In the genomic region with DNA sequence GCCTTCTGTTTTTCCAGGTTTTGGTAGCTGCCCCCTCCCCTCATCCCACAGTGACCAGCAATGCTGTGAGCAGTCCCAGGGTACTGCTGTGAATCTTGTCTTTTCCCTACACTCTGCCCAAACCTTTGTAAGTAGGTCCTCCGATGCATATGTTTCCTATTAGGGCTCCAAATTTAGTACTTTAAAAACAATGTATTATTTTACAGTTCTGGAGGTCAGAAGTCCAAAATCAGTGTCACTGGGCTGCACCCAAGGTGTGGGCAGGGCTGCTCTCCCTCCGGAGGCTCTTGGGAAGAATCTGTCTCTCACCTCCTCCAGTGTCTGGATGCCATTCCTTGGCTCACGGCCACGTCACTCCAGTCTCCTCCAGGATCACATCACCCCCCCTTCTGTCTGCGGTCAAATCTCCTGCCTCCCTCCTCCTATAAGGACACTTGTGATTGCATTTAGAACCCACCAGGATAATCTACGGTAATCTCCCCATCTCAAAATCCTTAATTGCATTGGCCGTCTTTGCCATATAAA, we compare ENCODE assay signal across 19 cellular contexts.
DNase-seq lines count a peak whose midpoint lies in the region; TF ChIP-seq lines count a peak whose summit lies in the region.
"Had no signal": no experiment of that assay in that cellular context is flagged by ENCODE, and none has a peak within 500 bp of the region (broad histone marks: within the 10 kb centered on the region; RNA-seq: fewer than 3 reads in every experiment).

No MANE protein-coding gene starts in this region.

- no peaks in the 10 kb centered on the region for H3K27me3 ChIP-seq in GM23248 (replicated peaks; ENCODE audit: insufficient read depth)
- H3K27me3 ChIP-seq in adipocyte (replicated peaks; ENCODE audit: control insufficient read depth, insufficient read depth, low read length) = peaks cover 5% of the 10 kb centered on the region
- H3K27me3 ChIP-seq: MG63, Peyer's patch had no signal

- DNase-seq in D341Med (ENCODE audit: low spot score) (peak; percentile 56), GM23248 (peak; percentile 27), adipocyte (ENCODE audit: low read depth) (peak; percentile 33), osteocyte (ENCODE audit: extremely low spot score, unreplicated experiment) (no peak), NCI-H1417 (lab: John Stamatoyannopoulos, UW) (no peak), RPMI8226 (no peak)
- DNase-seq in activated T-cell treated with anti-CD3 and anti-CD28 coated beads, Interleukin-2, amount 50 U/mL, for 1 hour = no peak
- no peak for DNase-seq in activated naive CD8-positive, alpha-beta T cell treated with anti-CD3 and anti-CD28 coated beads for 36 hours
- DNase-seq: GOT3, Kasumi-1, MG63, NCI-H1048, NCI-H1436 treated with DMSO at 0.1 percent for 48 hours, NCI-H2029, NCI-H345, NCI-H524 treated with DMSO at 0.1 percent for 48 hours, Peyer's patch, SHP77 had no signal

- H3K79me2 ChIP-seq in GM23248 (ENCODE audit: insufficient read depth) = no peaks in the 10 kb centered on the region

- 37 to 41% methylated on average over 7 of the region's 7 CpGs for WGBS in GM23248 (ENCODE audit: low coverage in 1 of 2, low lambda C conversion rate in 2 of 2, missing lambda C conversion rate in 2 of 2), 2 experiments

- no peak for TF ChIP-seq CTCF in osteocyte (IDR thresholded peaks at IDR 0.05)

- H3K9ac ChIP-seq in GM23248 (no peak overlapping the region), adipocyte (ENCODE audit: low read length) (no peak overlapping the region)

- H3K27ac Mint-ChIP-seq in osteocyte (ENCODE audit: unreplicated experiment) = peak overlapping the region; percentile 20
- no peak overlapping the region for H3K27ac Mint-ChIP-seq in activated naive CD8-positive, alpha-beta T cell treated with anti-CD3 and anti-CD28 coated beads for 36 hours

- H3K4me3 ChIP-seq in GM23248 = no peak overlapping the region
- no peak overlapping the region for H3K4me3 ChIP-seq in adipocyte (ENCODE audit: low read length)
- H3K4me3 ChIP-seq: MG63, Peyer's patch, SK-N-MC had no signal

- no peaks in the 10 kb centered on the region for H3K36me3 Mint-ChIP-seq in osteocyte (ENCODE audit: unreplicated experiment)
- no peaks in the 10 kb centered on the region for H3K36me3 Mint-ChIP-seq in activated naive CD8-positive, alpha-beta T cell treated with anti-CD3 and anti-CD28 coated beads for 36 hours

- H3K36me3 ChIP-seq in GM23248 (ENCODE audit: low read depth) = no peaks in the 10 kb centered on the region
- no peaks in the 10 kb centered on the region for H3K36me3 ChIP-seq in adipocyte (ENCODE audit: control insufficient read depth, insufficient read depth, low read length, severe bottlenecking)
- H3K36me3 ChIP-seq: MG63, Peyer's patch had no signal

- no peaks in the 10 kb centered on the region for H3K9me3 ChIP-seq in GM23248 (ENCODE audit: low read depth)
- peaks cover 5% of the 10 kb centered on the region for H3K9me3 ChIP-seq in adipocyte (ENCODE audit: control insufficient read depth, low read length)
- H3K9me3 ChIP-seq: Peyer's patch had no signal

- H3K27me3 Mint-ChIP-seq in osteocyte (ENCODE audit: unreplicated experiment) = peaks cover 3% of the 10 kb centered on the region
- H3K27me3 Mint-ChIP-seq in activated naive CD8-positive, alpha-beta T cell treated with anti-CD3 and anti-CD28 coated beads for 36 hours = peaks cover 23% of the 10 kb centered on the region

- peaks cover 16% of the 10 kb centered on the region for H3K4me1 Mint-ChIP-seq in osteocyte (ENCODE audit: unreplicated experiment)
- no peaks in the 10 kb centered on the region for H3K4me1 Mint-ChIP-seq in activated naive CD8-positive, alpha-beta T cell treated with anti-CD3 and anti-CD28 coated beads for 36 hours

- no peak overlapping the region for H2AFZ ChIP-seq in GM23248

- in situ Hi-C loops in GM23248 (cut with MboI) = no loop called here

- no peaks in the 10 kb centered on the region for H4K20me1 ChIP-seq in GM23248 (ENCODE audit: insufficient read depth)

- H3K4me1 ChIP-seq in GM23248 (ENCODE audit: insufficient read depth) (no peaks in the 10 kb centered on the region), adipocyte (ENCODE audit: control insufficient read depth, insufficient read depth, low read length) (no peaks in the 10 kb centered on the region)
- H3K4me1 ChIP-seq: Peyer's patch had no signal

- H3F3A ChIP-seq in GM23248 (ENCODE audit: insufficient read depth) = no peaks in the 10 kb centered on the region

- no peak overlapping the region for H3K4me2 ChIP-seq in GM23248 (ENCODE audit: unreplicated experiment)

- H3K9me3 Mint-ChIP-seq in osteocyte (ENCODE audit: unreplicated experiment) = no peaks in the 10 kb centered on the region
- no peaks in the 10 kb centered on the region for H3K9me3 Mint-ChIP-seq in activated naive CD8-positive, alpha-beta T cell treated with anti-CD3 and anti-CD28 coated beads for 36 hours

- H3K4me3 Mint-ChIP-seq in osteocyte (ENCODE audit: unreplicated experiment) = no peak overlapping the region
- no peak overlapping the region for H3K4me3 Mint-ChIP-seq in activated naive CD8-positive, alpha-beta T cell treated with anti-CD3 and anti-CD28 coated beads for 36 hours

- no peaks in the 10 kb centered on the region for H3K9me2 ChIP-seq in GM23248 (ENCODE audit: insufficient read depth)

- H3K27ac ChIP-seq in GM23248 = no peak overlapping the region
- H3K27ac ChIP-seq: Peyer's patch, SK-N-MC had no signal

Comparison
In these comparisons a context has a peak if more than half of its experiments do, and no peak if none do; other contexts are left out.
1. DNase-seq: peak in D341Med (single experiment), GM23248 (single experiment) and adipocyte (single experiment); none in osteocyte (single experiment), activated T-cell treated with anti-CD3 and anti-CD28 coated beads, Interleukin-2, amount 50 U/mL, for 1 hour (single experiment), NCI-H1417 (0 of 3), activated naive CD8-positive, alpha-beta T cell treated with anti-CD3 and anti-CD28 coated beads for 36 hours (single experiment) and RPMI8226 (single experiment).